In genomic region chr3:128484404-128485282, GRCh38 we compare ENCODE assay signal across 1 cellular context.
TF ChIP-seq lines count a peak whose summit lies in the region.

No MANE protein-coding gene starts in this region.

TF ChIP-seq in K562, 482 proteins besides CTCF, POLR2A, EP300 and RAD21:
- TF ChIP-seq JUN (IDR thresholded peaks at IDR 0.05; ENCODE audit: borderline replicate concordance, low read depth, low read length), result no peak
- no peak for TF ChIP-seq JUN (CRISPR knock-in tag; IDR thresholded peaks at IDR 0.05; ENCODE audit: borderline replicate concordance)
- no peak for TF ChIP-seq MCM2 (IDR thresholded peaks at IDR 0.05; ENCODE audit: low read depth)
- peak in 1 of 2 experiments; percentile 40; a peak in 1 of 4 replicates for TF ChIP-seq MLLT1 (IDR thresholded peaks at IDR 0.05)
- TF ChIP-seq MAZ (CRISPR knock-in tag; conservative IDR thresholded peaks at IDR 0.05 in 1 of 2, IDR thresholded peaks at IDR 0.05 in 1 of 2), result 0 out of 4 replicates have a peak, but pooled peaks of 1 of the 2 experiments have one; percentile 19
- no peak for TF ChIP-seq FOXO4 (CRISPR knock-in tag; IDR thresholded peaks at IDR 0.05)
- TF ChIP-seq SAFB (IDR thresholded peaks at IDR 0.05; ENCODE audit: borderline replicate concordance, low read depth, low read length), result no peak
- TF ChIP-seq MYNN (IDR thresholded peaks at IDR 0.05), result 0 out of 2 replicates have a peak, but pooled peaks have one; percentile 5
- no peak for TF ChIP-seq MYNN (CRISPR knock-in tag; IDR thresholded peaks at IDR 0.05)
- 0 out of 4 replicates have a peak, but pooled peaks of 1 of the 2 experiments have one; percentile 48 for TF ChIP-seq SIN3A (IDR thresholded peaks at IDR 0.05; ENCODE audit: borderline replicate concordance in 2 of 2, control insufficient read depth in 1 of 2, low read depth in 2 of 2, low read length in 2 of 2)
- 0 out of 2 replicates have a peak, but pooled peaks have one; percentile 7 for TF ChIP-seq SUPT5H (IDR thresholded peaks at IDR 0.05)
- TF ChIP-seq UBTF (IDR thresholded peaks at IDR 0.05; ENCODE audit: borderline replicate concordance in 1 of 2, low read depth in 2 of 2, low read length in 2 of 2), result 0 out of 4 replicates have a peak, but pooled peaks of 1 of the 2 experiments have one; percentile 25
- TF ChIP-seq ELF4 (CRISPR knock-in tag; IDR thresholded peaks at IDR 0.05), result 0 out of 2 replicates have a peak, but pooled peaks have one; percentile 2
- peak; percentile 55; the same call in 1 of the 2 replicates for TF ChIP-seq TFAP4 (CRISPR knock-in tag; IDR thresholded peaks at IDR 0.05; ENCODE audit: borderline replicate concordance)
- TF ChIP-seq BRD9 (IDR thresholded peaks at IDR 0.05; ENCODE audit: low read depth, partially characterized antibody), result no peak
- TF ChIP-seq POLR2B (IDR thresholded peaks at IDR 0.05; ENCODE audit: low read depth, partially characterized antibody), result no peak
